20 cellular contexts compared by ENCODE assay signal in the genomic region with DNA sequence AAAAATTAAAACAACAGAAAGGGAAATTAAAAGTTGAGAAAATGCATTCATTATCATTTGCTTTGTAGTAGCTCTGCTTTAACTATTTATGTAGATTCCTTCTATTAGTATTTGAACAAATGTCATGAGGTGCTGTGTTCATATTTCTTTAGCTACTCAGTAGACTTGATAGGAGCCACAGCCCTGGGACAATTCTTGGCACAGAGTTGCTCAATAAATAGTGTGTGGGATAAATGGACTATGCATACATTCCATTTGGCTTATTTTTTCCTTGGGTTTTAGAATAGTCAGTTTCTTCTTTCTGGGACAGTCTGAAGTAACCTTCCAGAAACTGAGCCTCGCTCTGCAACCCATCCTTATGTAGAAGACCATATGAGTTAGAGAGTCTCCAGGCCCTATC. TPM values are rescaled to one million over a fixed set of nuclear protein-coding genes. Genes with fewer than 3 reads are reported as not detected.
DNase-seq lines count a peak whose midpoint lies in the region; ATAC-seq, FAIRE-seq and TF ChIP-seq lines count a peak whose summit lies in the region.
"Had no signal": no experiment of that assay in that cellular context is flagged by ENCODE, and none has a peak within 500 bp of the region (broad histone marks: within the 10 kb centered on the region; RNA-seq: fewer than 3 reads in every experiment).

No MANE protein-coding gene starts in this region.

- H3K4me3 ChIP-seq in AG04449 (ENCODE audit: low read depth, low read length) (no peak overlapping the region), astrocyte (ENCODE audit: insufficient read depth, low read depth, low read length) (no peak overlapping the region), fibroblast of villous mesenchyme (ENCODE audit: low read depth, low read length) (no peak overlapping the region)
- H3K4me3 ChIP-seq: mucosa of descending colon, tibial nerve had no signal

- POLR2A ChIA-PET in AG04449 (lab: Yijun Ruan, JAX), result interaction anchor here (0.7 to 1.0 kb wide), 2 partner anchors 46 to 660 kb away, joined by 3 read pairs; no protein-coding TSS in a partner anchor

- ATAC-seq in GM18873 (IDR thresholded peaks at IDR 0.05; ENCODE audit: low FRiP score, unreplicated experiment), result no peak
- ATAC-seq: activated CD4-positive, CD25-positive, alpha-beta regulatory T cell treated with anti-CD3 and anti-CD28 coated beads, Interleukin-2, amount 50 U/mL, for 24 hours; activated T-helper 17 cell treated with anti-CD3 and anti-CD28 coated beads, Interleukin-2, amount 50 U/mL, for 72 hours; left lobe of liver; mucosa of descending colon; stimulated activated memory B cell treated with anti-CD40 and anti-IgM and Interleukin-4, amounts not matched to agents 10 μg/mL and 1 μg/mL and 100 μg/mL, for 72 hours had no signal

- no peak overlapping the region for H3K4me2 ChIP-seq in astrocyte (ENCODE audit: low read length)
- H3K4me2 ChIP-seq: KMS-11 had no signal

- H3K9ac ChIP-seq in astrocyte (ENCODE audit: low read length), result no peak overlapping the region
- H3K9ac ChIP-seq: KMS-11 had no signal

- DNase-seq in AG04449 (ENCODE audit: low read depth, low spot score), result peak; percentile 54
- peak; percentile 22 for DNase-seq in H4 (ENCODE audit: low spot score)
- peak; percentile 87 for DNase-seq in astrocyte (ENCODE audit: low read depth)
- DNase-seq in fibroblast of villous mesenchyme (ENCODE audit: low read depth), result peak; percentile 93
- no peak for DNase-seq in NCI-H1417 (lab: John Stamatoyannopoulos, UW)
- no peak for DNase-seq in foreskin melanocyte
- no peak for DNase-seq in D721Med (ENCODE audit: insufficient read length, low spot score)
- DNase-seq: CD4-positive, alpha-beta memory T cell; H7; mucosa of descending colon; NCI-H1092 treated with DMSO at 0.1 percent for 48 hours; T-helper 9 cell had no signal

- H3K9me3 Mint-ChIP-seq in astrocyte (ENCODE audit: unreplicated experiment), result no peaks in the 10 kb centered on the region
- H3K9me3 Mint-ChIP-seq: activated T-helper 17 cell treated with anti-CD3 and anti-CD28 coated beads, Interleukin-2, amount 50 U/mL, for 72 hours; CD4-positive, alpha-beta memory T cell; stimulated activated memory B cell treated with anti-CD40 and anti-IgM and Interleukin-4, amounts not matched to agents 10 μg/mL and 1 μg/mL and 100 μg/mL, for 72 hours had no signal

- CTCF ChIA-PET in AG04449 (lab: Yijun Ruan, JAX), result interaction anchor here (0.9 to 2.6 kb wide), 7 partner anchors 9 to 413 kb away, joined by 3 to 21 read pairs (median 5); no protein-coding TSS in a partner anchor

- no peaks in the 10 kb centered on the region for H3K4me1 Mint-ChIP-seq in astrocyte (ENCODE audit: low read depth, unreplicated experiment)
- H3K4me1 Mint-ChIP-seq: stimulated activated memory B cell treated with anti-CD40 and anti-IgM and Interleukin-4, amounts not matched to agents 10 μg/mL and 1 μg/mL and 100 μg/mL, for 72 hours had no signal

- FAIRE-seq in astrocyte (lab: Jason Lieb, UNC) (peak; percentile 82), D721Med (lab: Jason Lieb, UNC) (no peak)

- H3K36me3 ChIP-seq in astrocyte (ENCODE audit: insufficient read depth, low read length), result peaks cover 13% of the 10 kb centered on the region

- no peaks in the 10 kb centered on the region for H4K20me1 ChIP-seq in astrocyte (ENCODE audit: insufficient read depth, low read length)

- no peak overlapping the region for H3K27ac Mint-ChIP-seq in astrocyte (ENCODE audit: unreplicated experiment)
- H3K27ac Mint-ChIP-seq: activated T-helper 17 cell treated with anti-CD3 and anti-CD28 coated beads, Interleukin-2, amount 50 U/mL, for 72 hours; stimulated activated memory B cell treated with anti-CD40 and anti-IgM and Interleukin-4, amounts not matched to agents 10 μg/mL and 1 μg/mL and 100 μg/mL, for 72 hours had no signal

- H3K27me3 Mint-ChIP-seq in astrocyte (ENCODE audit: low read depth, unreplicated experiment), result no peaks in the 10 kb centered on the region
- H3K27me3 Mint-ChIP-seq: activated T-helper 17 cell treated with anti-CD3 and anti-CD28 coated beads, Interleukin-2, amount 50 U/mL, for 72 hours; CD4-positive, alpha-beta memory T cell; stimulated activated memory B cell treated with anti-CD40 and anti-IgM and Interleukin-4, amounts not matched to agents 10 μg/mL and 1 μg/mL and 100 μg/mL, for 72 hours had no signal

- H3K36me3 Mint-ChIP-seq in astrocyte (ENCODE audit: low read depth, unreplicated experiment), result peaks cover 8% of the 10 kb centered on the region

- peaks cover 8% of the 10 kb centered on the region for H3K4me1 ChIP-seq in astrocyte (ENCODE audit: insufficient read depth, low read length)

- no peaks in the 10 kb centered on the region for H3K27me3 ChIP-seq in astrocyte (ENCODE audit: insufficient read depth, low read length)
- H3K27me3 ChIP-seq: tibial nerve had no signal

- peak overlapping the region; percentile 1 for H3K27ac ChIP-seq in astrocyte (ENCODE audit: low read depth, low read length)
- H3K27ac ChIP-seq: KMS-11, tibial nerve had no signal

- no peak overlapping the region for H3K4me3 Mint-ChIP-seq in astrocyte (ENCODE audit: unreplicated experiment)
- H3K4me3 Mint-ChIP-seq: activated T-helper 17 cell treated with anti-CD3 and anti-CD28 coated beads, Interleukin-2, amount 50 U/mL, for 72 hours; CD4-positive, alpha-beta memory T cell; stimulated activated memory B cell treated with anti-CD40 and anti-IgM and Interleukin-4, amounts not matched to agents 10 μg/mL and 1 μg/mL and 100 μg/mL, for 72 hours had no signal

- TF ChIP-seq CTCF in AG04449 (IDR thresholded peaks at IDR 0.05; ENCODE audit: insufficient read depth, low read length, missing control alignments) (no peak), astrocyte (IDR thresholded peaks at IDR 0.05; ENCODE audit: insufficient read depth, low read depth, low read length) (no peak), fibroblast of villous mesenchyme (IDR thresholded peaks at IDR 0.05; ENCODE audit: insufficient read depth, low read depth, low read length) (no peak), D721Med (IDR thresholded peaks at IDR 0.05; ENCODE audit: insufficient read depth, missing control alignments) (no peak)

- no peaks in the 10 kb centered on the region for H3K9me3 ChIP-seq in astrocyte (ENCODE audit: insufficient read depth, low read depth, low read length)
- H3K9me3 ChIP-seq: mucosa of descending colon, tibial nerve had no signal

- no peaks in the 10 kb centered on the region for H3K79me2 ChIP-seq in astrocyte (ENCODE audit: insufficient read depth, low read length)

- no peak overlapping the region for H2AFZ ChIP-seq in astrocyte (ENCODE audit: low read depth, low read length)

RNA-seq across cellular contexts. Expression of a gene that starts 13.4 kb away (rescaled TPM):
- 82.8 and 108 TPM in 2 replicates for total RNA-seq in H4 (2014; rRNA removed; shearing (Covaris generic))
- total RNA-seq in astrocyte, result 24.9 and 32.0 TPM in 2 replicates
- total RNA-seq in fibroblast of villous mesenchyme, result 39.3 and 53.5 TPM in 2 replicates

RNA-seq across cellular contexts. Expression of a gene that starts 27.3 kb away (rescaled TPM):
- 23.6 and 27.7 TPM in 2 replicates for total RNA-seq in H4 (2014; rRNA removed; shearing (Covaris generic))
- total RNA-seq in astrocyte, result 0.72 and 0.89 TPM in 2 replicates
- total RNA-seq in fibroblast of villous mesenchyme, result 0.86 and 2.3 TPM in 2 replicates
- total RNA-seq: CD4-positive, alpha-beta memory T cell had no signal

RNA-seq across cellular contexts. Expression of a gene that starts 35.7 kb away (rescaled TPM):
- total RNA-seq in H4 (2014; rRNA removed; shearing (Covaris generic)), result 5.8 and 6.0 TPM in 2 replicates
- total RNA-seq in astrocyte (841 and 913 TPM in 2 replicates), fibroblast of villous mesenchyme (13.5 and 16.4 TPM in 2 replicates)
- total RNA-seq: activated T-helper 17 cell treated with anti-CD3 and anti-CD28 coated beads, Interleukin-2, amount 50 U/mL, for 72 hours; CD4-positive, alpha-beta memory T cell; left lobe of liver; SK-MEL-5; tibial nerve had no signal

Comparison
In these comparisons a context has a peak if more than half of its experiments do, and no peak if none do; other contexts are left out.
1. DNase-seq: peak in AG04449 (single experiment), H4 (single experiment), astrocyte (single experiment) and fibroblast of villous mesenchyme (single experiment); none in NCI-H1417 (0 of 3), foreskin melanocyte (single experiment) and D721Med (single experiment).
2. RNA of a gene that starts 35.7 kb away (total RNA-seq): 841 to 913 TPM in astrocyte; 13.5 to 16.4 TPM in fibroblast of villous mesenchyme and 5.8 to 6.0 TPM in H4; every median in the first group is over 10 times any median in the second.